8 cellular contexts compared by ENCODE assay signal in the genomic region with DNA sequence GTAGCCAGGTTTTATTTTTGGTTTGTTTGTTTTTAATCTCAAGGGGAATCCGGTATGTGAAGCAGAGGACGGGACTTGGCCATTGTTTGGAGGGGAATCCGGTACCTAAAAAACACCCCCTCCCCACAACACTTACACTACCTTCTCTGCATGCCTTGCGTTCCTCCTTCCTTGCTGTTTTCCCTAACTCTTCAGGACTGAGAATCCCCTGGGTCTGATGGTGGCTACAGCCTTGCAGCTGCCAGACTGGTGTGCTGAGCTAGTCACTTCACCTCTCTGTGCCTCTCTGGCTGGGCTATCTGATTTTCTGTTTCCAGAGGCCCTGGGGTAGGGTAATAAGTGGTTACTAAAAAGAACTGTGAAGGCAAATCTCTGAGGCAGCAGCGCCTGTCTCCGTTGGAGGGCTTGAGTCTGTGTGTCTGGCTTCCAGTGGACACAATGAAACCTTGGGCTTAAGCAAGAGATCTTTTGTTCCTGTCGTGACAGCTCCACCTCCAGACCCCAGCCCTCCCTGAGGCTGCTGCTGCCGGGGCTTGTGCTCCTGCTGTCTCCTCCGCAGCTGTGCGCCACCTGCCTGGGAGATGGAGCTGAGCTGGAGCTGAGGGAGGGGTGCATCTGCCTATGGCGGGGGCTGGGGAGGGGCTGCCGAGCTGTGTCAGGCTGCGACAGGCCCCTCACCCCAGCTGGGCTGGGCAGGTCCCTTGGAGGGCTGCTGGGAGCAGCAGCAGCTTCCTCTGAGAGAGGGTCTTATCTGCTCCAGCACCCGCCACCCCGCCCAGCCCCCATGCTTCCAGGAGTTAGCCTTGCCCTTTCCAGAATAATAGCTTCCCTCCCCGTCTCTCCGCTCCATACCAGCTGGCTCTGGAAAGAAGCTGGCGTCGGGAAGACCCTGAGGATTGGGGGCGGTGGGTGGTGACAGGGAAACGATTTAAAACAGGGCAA.
DNase-seq lines count a peak whose midpoint lies in the region; ATAC-seq, FAIRE-seq and TF ChIP-seq lines count a peak whose summit lies in the region.

No MANE protein-coding gene starts in this region.

- in situ Hi-C loops in G401 (cut with HindIII; ENCODE audit: low sequenced_read_pairs) = no loop called here

- peak; percentile 53 for DNase-seq in NCI-H510A (lab: John Stamatoyannopoulos, UW)
- peak in 9 of 10 donors; percentile 28 to 76 (median 60) for DNase-seq in dorsolateral prefrontal cortex
- DNase-seq in natural killer cell = no peak
- DNase-seq in urothelium cell line (ENCODE audit: low spot score) = no peak
- no peak for DNase-seq in G401 (ENCODE audit: low spot score)

- peak overlapping the region in 40 of 59 donors; percentile 9 to 82 (median 52) for H3K27ac ChIP-seq in dorsolateral prefrontal cortex

- FAIRE-seq in urothelium cell line (lab: Jason Lieb, UNC) = no peak

- H3K4me3 Mint-ChIP-seq in natural killer cell = peak overlapping the region; percentile 60

- TF ChIP-seq CTCF in GM12875 (IDR thresholded peaks at IDR 0.05; ENCODE audit: borderline replicate concordance, insufficient read depth, low read depth, low read length) (0 out of 2 replicates have a peak, but pooled peaks have one; percentile 12), dorsolateral prefrontal cortex (IDR thresholded peaks at IDR 0.05 in 54 of 56, conservative IDR thresholded peaks at IDR 0.05 in 2 of 56; ENCODE audit: low read depth in 1 of 56, partially characterized antibody in 56 of 56) (peak in 10 of 56 donors; percentile 7 to 40 (median 16)), natural killer cell (IDR thresholded peaks at IDR 0.05) (no peak)

- peaks cover 4 to 11% of the 10 kb centered on the region in 2 donors for H3K4me1 Mint-ChIP-seq in natural killer cell

- H3K4me3 ChIP-seq in GM12875 (ENCODE audit: low read depth, low read length) (peak overlapping the region; percentile 42), dorsolateral prefrontal cortex (peak overlapping the region; percentile 30 to 71 (median 56))

- intact Hi-C loops in dorsolateral prefrontal cortex (cut with DNase I) = loop anchor here (1.0 to 5.0 kb wide), 7 partner anchors 63 to 198 kb away; a partner anchor contains a TSS
- intact Hi-C loops in natural killer cell (cut with micrococcal nuclease) = loop anchor here (1.0 to 2.0 kb wide), 3 partner anchors 81 to 240 kb away; no protein-coding TSS in a partner anchor

- no peak for ATAC-seq in natural killer cell
- no peak for ATAC-seq in GM21619 (IDR thresholded peaks at IDR 0.05; ENCODE audit: unreplicated experiment)
- no peak for ATAC-seq in GM19455 (IDR thresholded peaks at IDR 0.05; ENCODE audit: unreplicated experiment)

- no peak overlapping the region for H3K27ac Mint-ChIP-seq in natural killer cell

- no peaks in the 10 kb centered on the region for H3K9me3 Mint-ChIP-seq in natural killer cell

- H3K27me3 Mint-ChIP-seq in natural killer cell (ENCODE audit: low read depth in 2 of 2) = peaks cover 24 to 40% of the 10 kb centered on the region in 2 donors

- H3K27me3 ChIP-seq in dorsolateral prefrontal cortex = no peaks in the 10 kb centered on the region

- no peaks in the 10 kb centered on the region for H3K36me3 Mint-ChIP-seq in natural killer cell

Comparison
In these comparisons a context has a peak if more than half of its experiments do, and no peak if none do; other contexts are left out.
1. DNase-seq: peak in NCI-H510A (single experiment) and dorsolateral prefrontal cortex (9 of 10); none in natural killer cell (single experiment), urothelium cell line (single experiment) and G401 (single experiment).